19 cellular contexts compared by ENCODE assay signal in genomic region chr20:19026901-19027644, GRCh38.
DNase-seq lines count a peak whose midpoint lies in the region; ATAC-seq and TF ChIP-seq lines count a peak whose summit lies in the region.
"Had no signal": no experiment of that assay in that cellular context is flagged by ENCODE, and none has a peak within 500 bp of the region (broad histone marks: within the 10 kb centered on the region; RNA-seq: fewer than 3 reads in every experiment).

No MANE protein-coding gene starts in this region.

- H3K4me1 ChIP-seq in left ventricle myocardium inferior (peaks cover 21% of the 10 kb centered on the region), skeletal muscle tissue (ENCODE audit: control insufficient read depth in 3 of 3, insufficient read depth in 3 of 3, low read length in 3 of 3) (peaks cover 9 to 27% (median 25%) of the 10 kb centered on the region in 3 donors)
- H3K4me1 ChIP-seq: foreskin keratinocyte, upper lobe of left lung had no signal

- peak; percentile 17 for DNase-seq in NCI-H345 (lab: John Stamatoyannopoulos, UW)
- DNase-seq in NCI-H345 treated with DMSO at 0.1 percent for 48 hours (lab: John Stamatoyannopoulos, UW; ENCODE audit: unreplicated experiment): no peak
- DNase-seq in NCI-H524 treated with DMSO at 0.1 percent for 48 hours (lab: John Stamatoyannopoulos, UW): peak; percentile 25
- DNase-seq in left ventricle myocardium inferior: no peak
- DNase-seq in SIG-M5 (lab: John Stamatoyannopoulos, UW): no peak
- DNase-seq in foreskin fibroblast: no peak
- DNase-seq: activated CD8-positive, alpha-beta T cell treated with anti-CD3 and anti-CD28 coated beads for 36 hours; activated T-cell treated with anti-CD3 and anti-CD28 coated beads, Interleukin-2, amount 50 U/mL, for 72 hours; CD4-positive, alpha-beta memory T cell; foreskin keratinocyte; NCI-H1105 treated with DMSO at 0.1 percent for 48 hours; PC-9; SW 1271; upper lobe of left lung had no signal

- H3K27ac ChIP-seq in left ventricle myocardium inferior (replicated peaks): peak overlapping the region; percentile 71
- H3K27ac ChIP-seq in skeletal muscle tissue (ENCODE audit: low read depth, low read length): peak overlapping the region; percentile 75
- H3K27ac ChIP-seq: foreskin keratinocyte, HL-60, KMS-11, PC-9, upper lobe of left lung had no signal

- H3K4me3 ChIP-seq in left ventricle myocardium inferior (no peak overlapping the region), skeletal muscle tissue (ENCODE audit: low read length in 3 of 3) (no peak overlapping the region), foreskin fibroblast (ENCODE audit: low read depth in 1 of 2, low read length in 2 of 2) (no peak overlapping the region)
- H3K4me3 ChIP-seq: PC-9, skin epidermis, upper lobe of left lung had no signal

- H3K27me3 ChIP-seq in left ventricle myocardium inferior (ENCODE audit: low read depth): no peaks in the 10 kb centered on the region
- H3K27me3 ChIP-seq in skeletal muscle tissue (ENCODE audit: control insufficient read depth in 3 of 3, insufficient read depth in 3 of 3, low read length in 3 of 3): no peaks in the 10 kb centered on the region
- H3K27me3 ChIP-seq: upper lobe of left lung had no signal

- peak; percentile 14 for TF ChIP-seq CTCF in left ventricle myocardium inferior (IDR thresholded peaks at IDR 0.05; ENCODE audit: borderline replicate concordance)
- no peak for TF ChIP-seq CTCF in foreskin fibroblast (IDR thresholded peaks at IDR 0.05; ENCODE audit: low read depth, low read length)

- intact Hi-C loops in left ventricle myocardium inferior (cut with micrococcal nuclease): no loop called here

- H3K9me3 ChIP-seq in left ventricle myocardium inferior (replicated peaks) (peaks cover 10% of the 10 kb centered on the region), skeletal muscle tissue (ENCODE audit: control insufficient read depth in 3 of 3, low read length in 3 of 3) (no peaks in the 10 kb centered on the region)
- H3K9me3 ChIP-seq: upper lobe of left lung had no signal

- no peak overlapping the region for H3K9ac ChIP-seq in skeletal muscle tissue (ENCODE audit: low read depth in 1 of 3, low read length in 3 of 3)
- H3K9ac ChIP-seq: KMS-11 had no signal

- no peak for ATAC-seq in GM18858 (IDR thresholded peaks at IDR 0.05; ENCODE audit: unreplicated experiment)
- ATAC-seq: activated CD8-positive, alpha-beta T cell treated with anti-CD3 and anti-CD28 coated beads for 36 hours; activated T-cell treated with anti-CD3 and anti-CD28 coated beads, Interleukin-2, amount 50 U/mL, for 72 hours; foreskin keratinocyte had no signal

- H3K36me3 ChIP-seq in left ventricle myocardium inferior: no peaks in the 10 kb centered on the region
- no peaks in the 10 kb centered on the region for H3K36me3 ChIP-seq in skeletal muscle tissue (ENCODE audit: control insufficient read depth in 3 of 3, insufficient read depth in 3 of 3, low read length in 3 of 3)
- H3K36me3 ChIP-seq: upper lobe of left lung had no signal

Comparison
In these comparisons a context has a peak if more than half of its experiments do, and no peak if none do; other contexts are left out.
1. DNase-seq: peak in NCI-H345 (single experiment) and NCI-H524 treated with DMSO at 0.1 percent for 48 hours (single experiment); none in NCI-H345 treated with DMSO at 0.1 percent for 48 hours (single experiment), left ventricle myocardium inferior (single experiment), SIG-M5 (single experiment) and foreskin fibroblast (0 of 2).